1 cellular context compared by ENCODE assay signal in the genomic region with DNA sequence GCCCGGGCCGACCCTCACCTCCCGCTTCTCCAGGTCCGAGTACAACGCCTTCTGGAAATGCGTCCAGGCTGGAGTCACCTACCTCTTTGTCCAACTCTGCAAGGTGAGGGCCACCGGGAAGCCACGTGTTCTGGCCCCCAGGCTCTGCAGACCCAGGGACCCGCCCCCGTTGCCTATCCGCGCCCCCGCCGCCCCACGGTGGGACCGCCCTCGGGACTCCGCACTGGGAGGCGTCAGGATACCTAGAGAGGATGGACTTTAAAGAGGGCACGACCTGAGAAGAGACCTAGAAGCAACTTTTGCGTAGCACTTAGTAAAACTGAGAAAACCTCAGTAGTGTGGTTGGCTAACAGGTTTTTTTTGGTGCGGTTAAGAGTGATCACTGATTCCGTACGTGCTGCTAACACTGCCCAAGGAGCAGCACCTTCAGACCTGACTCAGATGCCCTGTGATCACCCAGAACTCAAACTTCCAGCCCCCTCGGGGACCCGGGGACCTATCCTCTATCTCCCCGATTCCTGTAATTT.
TF ChIP-seq lines count a peak whose summit lies in the region.

No MANE protein-coding gene starts in this region.

TF ChIP-seq in HCT116, 20 proteins besides CTCF, POLR2A, EP300 and RAD21:
- TF ChIP-seq EGR1 (IDR thresholded peaks at IDR 0.05; ENCODE audit: low read depth) (peak; percentile 72; the same call in 1 of the 2 replicates), YY1 (IDR thresholded peaks at IDR 0.05; ENCODE audit: extremely low read depth, insufficient replicate concordance, low read depth, low read length) (no peak), FOSL1 (IDR thresholded peaks at IDR 0.05; ENCODE audit: low read depth) (no peak), TCF7L2 (IDR thresholded peaks at IDR 0.05; ENCODE audit: borderline replicate concordance, extremely low read depth, insufficient read depth, insufficient read length) (no peak), EZH2phosphoT487 (IDR thresholded peaks at IDR 0.05; ENCODE audit: borderline replicate concordance) (no peak), ELF1 (IDR thresholded peaks at IDR 0.05; ENCODE audit: borderline replicate concordance, low read depth) (no peak), ZNF274 (IDR thresholded peaks at IDR 0.05; ENCODE audit: low read depth, low read length) (no peak), MAX (IDR thresholded peaks at IDR 0.05) (peak; percentile 2; the same call in 1 of the 2 replicates), CEBPB (IDR thresholded peaks at IDR 0.05; ENCODE audit: low read depth) (no peak), JUND (IDR thresholded peaks at IDR 0.05) (no peak), ZFX (IDR thresholded peaks at IDR 0.05) (peak; percentile 86; the same call in 1 of the 2 replicates)
- TF ChIP-seq, protein P1, sequence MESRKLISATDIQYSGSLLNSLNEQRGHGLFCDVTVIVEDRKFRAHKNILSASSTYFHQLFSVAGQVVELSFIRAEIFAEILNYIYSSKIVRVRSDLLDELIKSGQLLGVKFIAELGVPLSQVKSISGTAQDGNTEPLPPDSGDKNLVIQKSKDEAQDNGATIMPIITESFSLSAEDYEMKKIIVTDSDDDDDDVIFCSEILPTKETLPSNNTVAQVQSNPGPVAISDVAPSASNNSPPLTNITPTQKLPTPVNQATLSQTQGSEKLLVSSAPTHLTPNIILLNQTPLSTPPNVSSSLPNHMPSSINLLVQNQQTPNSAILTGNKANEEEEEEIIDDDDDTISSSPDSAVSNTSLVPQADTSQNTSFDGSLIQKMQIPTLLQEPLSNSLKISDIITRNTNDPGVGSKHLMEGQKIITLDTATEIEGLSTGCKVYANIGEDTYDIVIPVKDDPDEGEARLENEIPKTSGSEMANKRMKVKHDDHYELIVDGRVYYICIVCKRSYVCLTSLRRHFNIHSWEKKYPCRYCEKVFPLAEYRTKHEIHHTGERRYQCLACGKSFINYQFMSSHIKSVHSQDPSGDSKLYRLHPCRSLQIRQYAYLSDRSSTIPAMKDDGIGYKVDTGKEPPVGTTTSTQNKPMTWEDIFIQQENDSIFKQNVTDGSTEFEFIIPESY (IDR thresholded peaks at IDR 0.05; ENCODE audit: extremely low read depth, insufficient replicate concordance, low read length) = no peak
